8 cellular contexts compared by ENCODE assay signal in the genomic region with DNA sequence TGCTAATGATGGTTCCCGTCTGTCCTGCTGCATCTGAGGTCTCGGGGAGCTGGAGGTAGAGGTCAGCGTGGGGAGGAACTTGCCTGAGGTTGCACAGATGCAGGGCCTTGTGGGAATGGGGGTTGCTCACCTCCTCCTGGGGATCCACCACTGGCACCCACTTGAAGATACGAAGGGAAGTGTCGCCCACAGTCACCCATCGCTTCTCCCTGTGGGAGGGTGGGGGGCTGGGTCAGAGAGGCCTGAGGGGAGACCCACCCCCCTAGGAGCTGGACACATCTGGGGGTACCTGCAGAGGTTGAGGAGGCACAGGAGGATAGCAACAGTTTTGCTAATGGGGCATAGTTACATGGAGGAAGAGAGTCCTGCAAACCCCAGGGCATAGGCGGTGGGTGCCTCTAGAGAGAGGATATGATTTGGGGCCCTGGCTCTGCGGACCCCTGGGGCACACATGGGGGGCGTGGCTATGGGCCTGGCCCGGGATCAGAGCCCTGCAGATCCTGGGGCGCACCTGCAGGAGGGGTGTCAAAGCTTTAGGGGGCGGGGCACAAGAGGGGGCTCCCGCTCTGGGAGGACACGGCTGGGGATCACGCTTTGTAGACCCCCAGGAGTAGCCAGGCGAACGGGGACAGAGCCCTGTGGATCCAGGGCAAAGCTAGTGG. TPM values are rescaled to one million over a fixed set of nuclear protein-coding genes. Genes with fewer than 3 reads are reported as not detected.
A peak's percentile ranks its signal among the peaks of the same experiment; 100 is the strongest.
DNase-seq lines count a peak whose midpoint lies in the region; ATAC-seq and TF ChIP-seq lines count a peak whose summit lies in the region.

No MANE protein-coding gene starts in this region.

- H3K4me3 ChIP-seq in GM06990 (replicated peaks; ENCODE audit: low read depth, low read length): peak overlapping the region; percentile 74
- peak overlapping the region; percentile 84 for H3K4me3 ChIP-seq in fibroblast of villous mesenchyme (ENCODE audit: low read depth, low read length)
- H3K4me3 ChIP-seq in gastrocnemius medialis: peak overlapping the region; percentile 71 to 81 (median 80)

- H3K27ac Mint-ChIP-seq in HFFc6 (peak overlapping the region; percentile 68), activated B cell treated with CpG ODN at 0.5 μM for 24 hours (peak overlapping the region; percentile 80)

- no peak for TF ChIP-seq POLR2A in gastrocnemius medialis (IDR thresholded peaks at IDR 0.05)

- ATAC-seq in activated B cell treated with CpG ODN at 0.5 μM for 24 hours (ENCODE audit: low read depth) (no peak), gastrocnemius medialis (no peak)

- TF ChIP-seq CTCF in GM06990 (IDR thresholded peaks at IDR 0.05; ENCODE audit: insufficient read depth, low read length, poor library complexity, severe bottlenecking) (no peak), HFFc6 (IDR thresholded peaks at IDR 0.05) (no peak), activated B cell treated with CpG ODN at 0.5 μM for 24 hours (IDR thresholded peaks at IDR 0.05) (no peak), fibroblast of villous mesenchyme (IDR thresholded peaks at IDR 0.05; ENCODE audit: insufficient read depth, low read depth, low read length) (no peak), gastrocnemius medialis (IDR thresholded peaks at IDR 0.05 in 4 of 5, conservative IDR thresholded peaks at IDR 0.05 in 1 of 5) (no peak)

- H3K4me1 Mint-ChIP-seq in HFFc6 (ENCODE audit: low read depth) (peaks cover 43% of the 10 kb centered on the region), activated B cell treated with CpG ODN at 0.5 μM for 24 hours (peaks cover 50% of the 10 kb centered on the region)

- intact Hi-C loops in activated B cell treated with CpG ODN at 0.5 μM for 24 hours (cut with micrococcal nuclease) (loop anchor here (5.0 kb wide), 1 partner anchor 131 kb away; a partner anchor contains a TSS), gastrocnemius medialis (cut with DNase I; ENCODE audit: low total_unique reads) (no loop called here)

- H3K4me1 ChIP-seq in gastrocnemius medialis: peaks cover 34 to 39% of the 10 kb centered on the region in 2 donors

- CTCF ChIA-PET in activated B cell treated with CpG ODN at 0.5 μM for 24 hours (lab: Charles Lee): interaction anchor here (1.0 to 1.9 kb wide), 2 partner anchors 9 to 49 kb away, joined by 4 to 11 read pairs; no protein-coding TSS in a partner anchor

- H3K27ac ChIP-seq in gastrocnemius medialis: peak overlapping the region; percentile 87 to 100 (median 96)

- H3K4me3 Mint-ChIP-seq in HFFc6 (peak overlapping the region; percentile 94), activated B cell treated with CpG ODN at 0.5 μM for 24 hours (peak overlapping the region; percentile 84)

- DNase-seq in GM06990 (ENCODE audit: extremely low read depth, insufficient read length) (no peak), HFFc6 (no peak), activated B cell treated with CpG ODN at 0.5 μM for 24 hours (no peak), fibroblast of villous mesenchyme (ENCODE audit: low read depth) (no peak), gastrocnemius medialis (no peak), AG20443 (ENCODE audit: low spot score) (no peak), NCI-H774 (lab: John Stamatoyannopoulos, UW) (no peak), NCI-H1105 (lab: John Stamatoyannopoulos, UW) (no peak)

- POLR2A ChIA-PET in activated B cell treated with CpG ODN at 0.5 μM for 24 hours (lab: Charles Lee): interaction anchor here (0.6 to 2.8 kb wide), 6 partner anchors 8 to 243 kb away, joined by 3 to 27 read pairs (median 4); a partner anchor contains a TSS

- H3K36me3 Mint-ChIP-seq in HFFc6 (ENCODE audit: low read depth): peaks cover 28% of the 10 kb centered on the region
- H3K36me3 Mint-ChIP-seq in activated B cell treated with CpG ODN at 0.5 μM for 24 hours (ENCODE audit: low read depth): peaks cover 24% of the 10 kb centered on the region

- in situ Hi-C loops in gastrocnemius medialis (cut with MboI; ENCODE audit: low sequenced_read_pairs in 4 of 4): no loop called here

- no peaks in the 10 kb centered on the region for H3K9me3 ChIP-seq in gastrocnemius medialis

- no peaks in the 10 kb centered on the region for H3K9me3 Mint-ChIP-seq in HFFc6
- H3K9me3 Mint-ChIP-seq in activated B cell treated with CpG ODN at 0.5 μM for 24 hours: no peaks in the 10 kb centered on the region

- H3K27me3 ChIP-seq in GM06990 (replicated peaks; ENCODE audit: control insufficient read depth, insufficient read depth, low read length): no peaks in the 10 kb centered on the region
- no peaks in the 10 kb centered on the region for H3K27me3 ChIP-seq in gastrocnemius medialis

- H3K27me3 Mint-ChIP-seq in HFFc6 (ENCODE audit: insufficient read depth) (peaks cover 6% of the 10 kb centered on the region; the same call in 1 of the 2 replicates), activated B cell treated with CpG ODN at 0.5 μM for 24 hours (no peaks in the 10 kb centered on the region)

- H3K36me3 ChIP-seq in GM06990 (ENCODE audit: control insufficient read depth, insufficient read depth, low read length): peaks cover 7% of the 10 kb centered on the region
- peaks cover 0 to 19% of the 10 kb centered on the region in 2 donors for H3K36me3 ChIP-seq in gastrocnemius medialis

RNA-seq across cellular contexts. Expression of a gene that starts 0.7 kb away (rescaled TPM):
- total RNA-seq in HFFc6 (2021; fragmentation: NEBNext Ultra II Directional; extraction: Animal tissue kit (Norgen Biotek cat#: 25700)): 10 to 100 TPM; 42.7 to 52.7 (median 48.4) TPM
- total RNA-seq in activated B cell treated with CpG ODN at 0.5 μM for 24 hours (32.2 and 35.7 TPM in 2 replicates), fibroblast of villous mesenchyme (35.0 and 51.2 TPM in 2 replicates), gastrocnemius medialis (10 to 100 TPM; 16.4 to 24.5 (median 22.3) TPM)

RNA-seq across cellular contexts. Expression of a gene that starts 3.2 kb away (rescaled TPM):
- total RNA-seq in HFFc6 (2021; fragmentation: NEBNext Ultra II Directional; extraction: Animal tissue kit (Norgen Biotek cat#: 25700)): 10 to 100 TPM; 12.0 to 16.3 (median 14.0) TPM
- total RNA-seq in activated B cell treated with CpG ODN at 0.5 μM for 24 hours (0.56 and 0.62 TPM in 2 replicates), fibroblast of villous mesenchyme (3.2 and 3.5 TPM in 2 replicates), gastrocnemius medialis (1 to 10 TPM; 2.3 to 5.6 (median 3.2) TPM)

RNA-seq across cellular contexts. Expression of a gene that starts 30.2 kb away (rescaled TPM):
- 10 to 100 TPM; 21.9 to 25.8 (median 23.4) TPM for total RNA-seq in HFFc6 (2021; fragmentation: NEBNext Ultra II Directional; extraction: Animal tissue kit (Norgen Biotek cat#: 25700))
- total RNA-seq in activated B cell treated with CpG ODN at 0.5 μM for 24 hours: 20.3 and 24.2 TPM in 2 replicates
- 26.8 and 29.3 TPM in 2 replicates for total RNA-seq in fibroblast of villous mesenchyme
- 1 to 10 TPM; 3.4 to 7.9 (median 4.8) TPM for total RNA-seq in gastrocnemius medialis

RNA-seq across cellular contexts. Expression of a gene that starts 55.7 kb away (rescaled TPM):
- 10 to 100 TPM; 15.2 to 26.2 (median 18.4) TPM for total RNA-seq in HFFc6 (2021; fragmentation: NEBNext Ultra II Directional; extraction: Animal tissue kit (Norgen Biotek cat#: 25700))
- total RNA-seq in activated B cell treated with CpG ODN at 0.5 μM for 24 hours: 25.1 and 30.6 TPM in 2 replicates
- 43.6 and 45.7 TPM in 2 replicates for total RNA-seq in fibroblast of villous mesenchyme
- total RNA-seq in gastrocnemius medialis: 10 to 100 TPM; 10.3 to 15.6 (median 12.5) TPM
